ENCODE assay signal across 11 cellular contexts in the genomic region with DNA sequence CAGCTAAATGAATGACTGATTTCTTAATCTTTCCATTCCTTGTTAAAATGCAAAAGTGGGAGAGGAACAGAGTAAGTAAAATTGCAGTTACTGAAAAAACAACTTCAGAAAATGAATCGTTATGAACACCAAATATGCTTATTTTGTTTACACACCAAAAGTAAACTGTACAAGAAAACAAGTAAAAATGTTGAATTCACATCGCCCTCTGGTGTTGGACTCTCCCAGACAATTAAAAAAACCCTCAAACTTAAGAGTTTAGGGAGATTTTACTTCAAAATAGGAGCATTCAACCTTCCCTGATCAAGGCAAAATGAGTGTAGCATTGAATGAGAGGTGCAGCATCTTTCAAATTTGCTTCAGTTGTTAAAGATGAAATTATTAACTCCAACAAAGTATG.
DNase-seq lines count a peak whose midpoint lies in the region; ATAC-seq, FAIRE-seq and TF ChIP-seq lines count a peak whose summit lies in the region.
"Had no signal": no experiment of that assay in that cellular context is flagged by ENCODE, and none has a peak within 500 bp of the region (broad histone marks: within the 10 kb centered on the region; RNA-seq: fewer than 3 reads in every experiment).

No MANE protein-coding gene starts in this region.

- TF ChIP-seq RAD21 in Ishikawa (IDR thresholded peaks at IDR 0.05; ENCODE audit: low read depth) = peak; percentile 25; the same call in 1 of the 2 replicates

- no peak for TF ChIP-seq POLR2A in H54 (IDR thresholded peaks at IDR 0.05; ENCODE audit: low read depth, low read length)

- H3K4me1 ChIP-seq in adipocyte (ENCODE audit: control insufficient read depth, insufficient read depth, low read length) = no peaks in the 10 kb centered on the region
- H3K4me1 ChIP-seq: spleen had no signal

- DNase-seq in COLO668 (lab: John Stamatoyannopoulos, UW; ENCODE audit: unreplicated experiment) (peak; percentile 13), adipocyte (ENCODE audit: low read depth) (peak; percentile 67), kidney tubule cell (ENCODE audit: low spot score) (peak; percentile 7), H54 (ENCODE audit: insufficient read length, low spot score) (no peak), NCI-H146 treated with DMSO at 0.1 percent for 48 hours (lab: John Stamatoyannopoulos, UW; ENCODE audit: unreplicated experiment) (no peak)
- DNase-seq in activated CD8-positive, alpha-beta memory T cell treated with anti-CD3 and anti-CD28 coated beads, Interleukin-2, amount 50 U/mL, for 48 hours = no peak
- DNase-seq: activated CD4-positive, alpha-beta T cell treated with anti-CD3 and anti-CD28 coated beads for 1 hour; mesendoderm; spleen had no signal

- H3K27me3 ChIP-seq in adipocyte (replicated peaks; ENCODE audit: control insufficient read depth, insufficient read depth, low read length) = no peaks in the 10 kb centered on the region
- H3K27me3 ChIP-seq: spleen had no signal

- H3K36me3 ChIP-seq in adipocyte (ENCODE audit: control insufficient read depth, insufficient read depth, low read length, severe bottlenecking) = no peaks in the 10 kb centered on the region
- H3K36me3 ChIP-seq: spleen had no signal

- H3K9me3 ChIP-seq in adipocyte (ENCODE audit: control insufficient read depth, low read length) = no peaks in the 10 kb centered on the region
- H3K9me3 ChIP-seq: spleen had no signal

- no peak for FAIRE-seq in H54 (lab: Jason Lieb, UNC)

- no peak overlapping the region for H3K9ac ChIP-seq in adipocyte (ENCODE audit: low read length)

- no peak for TF ChIP-seq EP300 in Ishikawa (IDR thresholded peaks at IDR 0.05; ENCODE audit: borderline replicate concordance)

- ATAC-seq in GM21360 (IDR thresholded peaks at IDR 0.05; ENCODE audit: unreplicated experiment) = no peak

- H3K4me3 ChIP-seq in adipocyte (ENCODE audit: low read length) = no peak overlapping the region
- H3K4me3 ChIP-seq: spleen had no signal

TF ChIP-seq in Ishikawa, 13 proteins besides CTCF, POLR2A, EP300 and RAD21:
- TF ChIP-seq NFIC (IDR thresholded peaks at IDR 0.05) (no peak), CREB1 (IDR thresholded peaks at IDR 0.05; ENCODE audit: low read depth) (no peak), FOXM1 (IDR thresholded peaks at IDR 0.05; ENCODE audit: borderline replicate concordance, low read depth) (no peak), EGR1 (IDR thresholded peaks at IDR 0.05) (no peak), YY1 (IDR thresholded peaks at IDR 0.05; ENCODE audit: low read depth) (no peak), TCF12 (IDR thresholded peaks at IDR 0.05; ENCODE audit: low read depth) (no peak), ZBTB7A (IDR thresholded peaks at IDR 0.05; ENCODE audit: low read depth) (no peak), CEBPB (IDR thresholded peaks at IDR 0.05) (no peak), TAF1 (IDR thresholded peaks at IDR 0.05; ENCODE audit: low read depth) (no peak), TEAD4 (IDR thresholded peaks at IDR 0.05) (no peak)
- TF ChIP-seq, protein P1, sequence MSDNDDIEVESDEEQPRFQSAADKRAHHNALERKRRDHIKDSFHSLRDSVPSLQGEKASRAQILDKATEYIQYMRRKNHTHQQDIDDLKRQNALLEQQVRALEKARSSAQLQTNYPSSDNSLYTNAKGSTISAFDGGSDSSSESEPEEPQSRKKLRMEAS (IDR thresholded peaks at IDR 0.05) = no peak
- TF ChIP-seq, protein P2, sequence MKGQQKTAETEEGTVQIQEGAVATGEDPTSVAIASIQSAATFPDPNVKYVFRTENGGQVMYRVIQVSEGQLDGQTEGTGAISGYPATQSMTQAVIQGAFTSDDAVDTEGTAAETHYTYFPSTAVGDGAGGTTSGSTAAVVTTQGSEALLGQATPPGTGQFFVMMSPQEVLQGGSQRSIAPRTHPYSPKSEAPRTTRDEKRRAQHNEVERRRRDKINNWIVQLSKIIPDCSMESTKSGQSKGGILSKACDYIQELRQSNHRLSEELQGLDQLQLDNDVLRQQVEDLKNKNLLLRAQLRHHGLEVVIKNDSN (IDR thresholded peaks at IDR 0.05) = no peak
- TF ChIP-seq, protein P3, sequence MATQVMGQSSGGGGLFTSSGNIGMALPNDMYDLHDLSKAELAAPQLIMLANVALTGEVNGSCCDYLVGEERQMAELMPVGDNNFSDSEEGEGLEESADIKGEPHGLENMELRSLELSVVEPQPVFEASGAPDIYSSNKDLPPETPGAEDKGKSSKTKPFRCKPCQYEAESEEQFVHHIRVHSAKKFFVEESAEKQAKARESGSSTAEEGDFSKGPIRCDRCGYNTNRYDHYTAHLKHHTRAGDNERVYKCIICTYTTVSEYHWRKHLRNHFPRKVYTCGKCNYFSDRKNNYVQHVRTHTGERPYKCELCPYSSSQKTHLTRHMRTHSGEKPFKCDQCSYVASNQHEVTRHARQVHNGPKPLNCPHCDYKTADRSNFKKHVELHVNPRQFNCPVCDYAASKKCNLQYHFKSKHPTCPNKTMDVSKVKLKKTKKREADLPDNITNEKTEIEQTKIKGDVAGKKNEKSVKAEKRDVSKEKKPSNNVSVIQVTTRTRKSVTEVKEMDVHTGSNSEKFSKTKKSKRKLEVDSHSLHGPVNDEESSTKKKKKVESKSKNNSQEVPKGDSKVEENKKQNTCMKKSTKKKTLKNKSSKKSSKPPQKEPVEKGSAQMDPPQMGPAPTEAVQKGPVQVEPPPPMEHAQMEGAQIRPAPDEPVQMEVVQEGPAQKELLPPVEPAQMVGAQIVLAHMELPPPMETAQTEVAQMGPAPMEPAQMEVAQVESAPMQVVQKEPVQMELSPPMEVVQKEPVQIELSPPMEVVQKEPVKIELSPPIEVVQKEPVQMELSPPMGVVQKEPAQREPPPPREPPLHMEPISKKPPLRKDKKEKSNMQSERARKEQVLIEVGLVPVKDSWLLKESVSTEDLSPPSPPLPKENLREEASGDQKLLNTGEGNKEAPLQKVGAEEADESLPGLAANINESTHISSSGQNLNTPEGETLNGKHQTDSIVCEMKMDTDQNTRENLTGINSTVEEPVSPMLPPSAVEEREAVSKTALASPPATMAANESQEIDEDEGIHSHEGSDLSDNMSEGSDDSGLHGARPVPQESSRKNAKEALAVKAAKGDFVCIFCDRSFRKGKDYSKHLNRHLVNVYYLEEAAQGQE (IDR thresholded peaks at IDR 0.05; ENCODE audit: low read depth) = no peak

Comparison
In these comparisons a context has a peak if more than half of its experiments do, and no peak if none do; other contexts are left out.
1. DNase-seq: peak in COLO668 (single experiment), adipocyte (single experiment) and kidney tubule cell (single experiment); none in H54 (single experiment), activated CD8-positive, alpha-beta memory T cell treated with anti-CD3 and anti-CD28 coated beads, Interleukin-2, amount 50 U/mL, for 48 hours (single experiment) and NCI-H146 treated with DMSO at 0.1 percent for 48 hours (single experiment).